Comparison of ENCODE assay signal across 26 cellular contexts in genomic region chr10:93941603-93942002, GRCh38. TPM values are rescaled to one million over a fixed set of nuclear protein-coding genes. Genes with fewer than 3 reads are reported as not detected.
"Had no signal": no experiment of that assay in that cellular context is flagged by ENCODE, and none has a peak within 500 bp of the region (broad histone marks: within the 10 kb centered on the region; RNA-seq: fewer than 3 reads in every experiment).

No MANE protein-coding gene starts in this region.

- H3K4me1 Mint-ChIP-seq: activated B cell treated with CpG ODN at 0.5 μM for 24 hours; activated CD4-positive, alpha-beta T cell treated with anti-CD3 and anti-CD28 coated beads for 36 hours; activated naive CD8-positive, alpha-beta T cell treated with anti-CD3 and anti-CD28 coated beads for 36 hours; activated T-helper 17 cell treated with anti-CD3 and anti-CD28 coated beads, Interleukin-2, amount 50 U/mL, for 72 hours; memory B cell; naive thymus-derived CD4-positive, alpha-beta T cell; stimulated activated effector memory CD8-positive, alpha-beta T cell treated with anti-CD3 and anti-CD28 coated beads, Interleukin-12 subunit alpha, Interleukin-12 subunit beta, amount 100 ng/mL, for 72 hours; T-helper 17 cell had no signal

- ATAC-seq: activated CD4-positive, alpha-beta T cell treated with anti-CD3 and anti-CD28 coated beads for 36 hours; activated T-helper 17 cell treated with anti-CD3 and anti-CD28 coated beads, Interleukin-2, amount 50 U/mL, for 72 hours; mucosa of descending colon; naive thymus-derived CD4-positive, alpha-beta T cell; stimulated activated effector memory CD8-positive, alpha-beta T cell treated with anti-CD3 and anti-CD28 coated beads, Interleukin-12 subunit alpha, Interleukin-12 subunit beta, amount 100 ng/mL, for 72 hours; T-helper 17 cell had no signal

- H3K27me3 Mint-ChIP-seq: activated B cell treated with CpG ODN at 0.5 μM for 24 hours; activated CD4-positive, alpha-beta T cell treated with anti-CD3 and anti-CD28 coated beads for 36 hours; activated naive CD8-positive, alpha-beta T cell treated with anti-CD3 and anti-CD28 coated beads for 36 hours; activated T-cell treated with anti-CD3 and anti-CD28 coated beads, Interleukin-2, amount 50 U/mL, for 24 hours; activated T-helper 17 cell treated with anti-CD3 and anti-CD28 coated beads, Interleukin-2, amount 50 U/mL, for 72 hours; dendritic cell treated with granulocyte-macrophage colony-stimulating factor and Interleukin-4, amounts not matched to agents 40 ng/mL and 50 ng/mL, for 4 days; naive thymus-derived CD4-positive, alpha-beta T cell; T-helper 17 cell had no signal

- H3K27me3 ChIP-seq: stomach, suprapubic skin, transverse colon had no signal

- H3K4me3 Mint-ChIP-seq: activated B cell treated with CpG ODN at 0.5 μM for 24 hours; activated CD4-positive, alpha-beta T cell treated with anti-CD3 and anti-CD28 coated beads for 36 hours; activated naive CD8-positive, alpha-beta T cell treated with anti-CD3 and anti-CD28 coated beads for 36 hours; activated T-cell treated with anti-CD3 and anti-CD28 coated beads, Interleukin-2, amount 50 U/mL, for 24 hours; activated T-helper 17 cell treated with anti-CD3 and anti-CD28 coated beads, Interleukin-2, amount 50 U/mL, for 72 hours; dendritic cell treated with granulocyte-macrophage colony-stimulating factor and Interleukin-4, amounts not matched to agents 40 ng/mL and 50 ng/mL, for 4 days; memory B cell; naive thymus-derived CD4-positive, alpha-beta T cell; stimulated activated effector memory CD8-positive, alpha-beta T cell treated with anti-CD3 and anti-CD28 coated beads, Interleukin-12 subunit alpha, Interleukin-12 subunit beta, amount 100 ng/mL, for 72 hours; T-helper 17 cell had no signal

- H3K9me3 Mint-ChIP-seq: activated B cell treated with CpG ODN at 0.5 μM for 24 hours; activated naive CD8-positive, alpha-beta T cell treated with anti-CD3 and anti-CD28 coated beads for 36 hours; activated T-cell treated with anti-CD3 and anti-CD28 coated beads, Interleukin-2, amount 50 U/mL, for 24 hours; activated T-helper 17 cell treated with anti-CD3 and anti-CD28 coated beads, Interleukin-2, amount 50 U/mL, for 72 hours; dendritic cell treated with granulocyte-macrophage colony-stimulating factor and Interleukin-4, amounts not matched to agents 40 ng/mL and 50 ng/mL, for 4 days; naive thymus-derived CD4-positive, alpha-beta T cell; stimulated activated effector memory CD8-positive, alpha-beta T cell treated with anti-CD3 and anti-CD28 coated beads, Interleukin-12 subunit alpha, Interleukin-12 subunit beta, amount 100 ng/mL, for 72 hours had no signal

- H3K4me1 ChIP-seq: prostate gland, stomach, transverse colon had no signal

- H3K4me3 ChIP-seq: mucosa of descending colon, prostate gland, skin epidermis, stomach, suprapubic skin, transverse colon had no signal

- H3K36me3 ChIP-seq: prostate gland, stomach, suprapubic skin, transverse colon had no signal

- DNase-seq: activated B cell treated with CpG ODN at 0.5 μM for 24 hours; activated CD4-positive, alpha-beta T cell treated with anti-CD3 and anti-CD28 coated beads for 36 hours; activated CD4-positive, alpha-beta T cell treated with anti-CD3 and anti-CD28 coated beads, Interleukin-2, amount 50 U/mL, for 4 hours; activated CD8-positive, alpha-beta memory T cell treated with anti-CD3 and anti-CD28 coated beads for 24 hours; activated CD8-positive, alpha-beta memory T cell treated with anti-CD3 and anti-CD28 coated beads, Interleukin-2, amount 50 U/mL, for 4 hours; activated naive CD4-positive, alpha-beta T cell; activated naive CD8-positive, alpha-beta T cell treated with anti-CD3 and anti-CD28 coated beads for 36 hours; activated T-cell treated with anti-CD3 and anti-CD28 coated beads, Interleukin-2, amount 50 U/mL, for 24 hours; effector CD8-positive, alpha-beta T cell; foreskin melanocyte; hippocampal formation; kidney glomerular epithelial cell; mucosa of descending colon; naive thymus-derived CD4-positive, alpha-beta T cell; right cardiac atrium; stimulated activated CD4-positive, alpha-beta T cell treated with anti-CD3 and anti-CD28 coated beads, Interleukin-1b, Interleukin-23, amount 100 ng/mL, for 48 hours; stomach; T-helper 17 cell; transverse colon had no signal

- H3K36me3 Mint-ChIP-seq: activated naive CD8-positive, alpha-beta T cell treated with anti-CD3 and anti-CD28 coated beads for 36 hours; memory B cell; naive thymus-derived CD4-positive, alpha-beta T cell; stimulated activated effector memory CD8-positive, alpha-beta T cell treated with anti-CD3 and anti-CD28 coated beads, Interleukin-12 subunit alpha, Interleukin-12 subunit beta, amount 100 ng/mL, for 72 hours had no signal

- H3K27ac ChIP-seq: prostate gland, skin epidermis, stomach, suprapubic skin, transverse colon had no signal

- H3K9me3 ChIP-seq: mucosa of descending colon, prostate gland, stomach, suprapubic skin, transverse colon had no signal

- H3K27ac Mint-ChIP-seq: activated B cell treated with CpG ODN at 0.5 μM for 24 hours; activated CD4-positive, alpha-beta T cell treated with anti-CD3 and anti-CD28 coated beads for 36 hours; activated naive CD8-positive, alpha-beta T cell treated with anti-CD3 and anti-CD28 coated beads for 36 hours; activated T-cell treated with anti-CD3 and anti-CD28 coated beads, Interleukin-2, amount 50 U/mL, for 24 hours; activated T-helper 17 cell treated with anti-CD3 and anti-CD28 coated beads, Interleukin-2, amount 50 U/mL, for 72 hours; dendritic cell treated with granulocyte-macrophage colony-stimulating factor and Interleukin-4, amounts not matched to agents 40 ng/mL and 50 ng/mL, for 4 days; memory B cell; naive thymus-derived CD4-positive, alpha-beta T cell; stimulated activated effector memory CD8-positive, alpha-beta T cell treated with anti-CD3 and anti-CD28 coated beads, Interleukin-12 subunit alpha, Interleukin-12 subunit beta, amount 100 ng/mL, for 72 hours; T-helper 17 cell had no signal

RNA-seq across cellular contexts. Expression of gene PLCE1, which starts 52.1 kb away (rescaled TPM):
- total RNA-seq: activated B cell treated with CpG ODN at 0.5 μM for 24 hours; activated naive CD8-positive, alpha-beta T cell treated with anti-CD3 and anti-CD28 coated beads for 36 hours had no signal
